Comparison of ENCODE assay signal across 25 cellular contexts in genomic region chr1:87678221-87678715, GRCh38.
"Had no signal": no experiment of that assay in that cellular context is flagged by ENCODE, and none has a peak within 500 bp of the region (broad histone marks: within the 10 kb centered on the region; RNA-seq: fewer than 3 reads in every experiment).

No MANE protein-coding gene starts in this region.

- H3K9me3 ChIP-seq: mucosa of descending colon, thoracic aorta, vagina had no signal

- H3K4me1 ChIP-seq: adrenal gland, vagina had no signal

- H3K27me3 ChIP-seq: adrenal gland, brain microvascular endothelial cell, esophagus muscularis mucosa, vagina had no signal

- H3K27ac ChIP-seq: adrenal gland, brain microvascular endothelial cell, esophagus muscularis mucosa, thoracic aorta, vagina, WERI-Rb-1 had no signal

- H3K4me3 ChIP-seq: adrenal gland, esophagus muscularis mucosa, mucosa of descending colon, thoracic aorta, vagina had no signal

- H3K36me3 ChIP-seq: adrenal gland, brain microvascular endothelial cell, esophagus muscularis mucosa, thoracic aorta, vagina, WERI-Rb-1 had no signal

- DNase-seq: activated CD4-positive, alpha-beta T cell treated with anti-CD3 and anti-CD28 coated beads for 48 hours; activated CD4-positive, alpha-beta T cell treated with anti-CD3 and anti-CD28 coated beads, Interleukin-2, amount 50 U/mL, for 48 hours; activated CD8-positive, alpha-beta memory T cell treated with anti-CD3 and anti-CD28 coated beads for 24 hours; activated effector memory CD4-positive, alpha-beta T cell treated with Interleukin-2 at 50 U/mL for 16 hours; activated naive CD4-positive, alpha-beta T cell treated with anti-CD3 and anti-CD28 coated beads for 36 hours; activated naive CD8-positive, alpha-beta T cell treated with anti-CD3 and anti-CD28 coated beads for 36 hours; adrenal gland; aorta; brain microvascular endothelial cell; caudate nucleus; cortex of kidney; foreskin melanocyte; kidney glomerular epithelial cell; left ventricle myocardium superior; mucosa of descending colon; right cardiac atrium; stimulated activated CD4-positive, alpha-beta T cell treated with anti-CD3 and anti-CD28 coated beads, Interleukin-15, amount 100 ng/mL, for 24 hours; stimulated activated CD4-positive, alpha-beta T cell treated with anti-CD3 and anti-CD28 coated beads, Interleukin-2, amount 100 ng/mL, for 24 hours; stimulated activated naive CD8-positive, alpha-beta T cell treated with anti-CD3 and anti-CD28 coated beads, Interleukin-15, Interleukin-2, amounts not matched to agents 100 U/mL and 50 U/mL, for 24 hours; T-helper 17 cell; T1000; WERI-Rb-1 had no signal
